In the genomic region with DNA sequence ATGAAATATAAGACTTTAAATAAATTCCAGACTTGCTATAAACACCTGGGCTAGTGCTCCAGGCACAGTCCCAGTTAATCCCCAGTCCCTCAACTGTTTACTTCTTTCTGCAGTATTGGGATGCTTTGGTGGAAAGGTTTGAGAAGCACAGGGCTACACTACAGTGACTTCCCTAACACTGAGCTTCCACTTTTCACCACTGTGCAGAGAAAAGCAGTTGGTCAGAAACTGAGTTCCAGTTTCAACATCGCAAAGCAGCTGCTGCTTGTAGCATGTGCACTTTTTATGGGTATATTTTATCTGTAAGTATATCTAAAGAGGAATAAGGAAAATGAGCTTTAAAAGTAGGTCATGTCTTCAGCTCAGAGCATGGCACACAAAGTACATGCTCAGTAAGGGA, we compare ENCODE assay signal across 13 cellular contexts.
A peak's percentile ranks its signal among the peaks of the same experiment; 100 is the strongest.
DNase-seq lines count a peak whose midpoint lies in the region; ATAC-seq and TF ChIP-seq lines count a peak whose summit lies in the region.
"Had no signal": no experiment of that assay in that cellular context is flagged by ENCODE, and none has a peak within 500 bp of the region (broad histone marks: within the 10 kb centered on the region; RNA-seq: fewer than 3 reads in every experiment).

No MANE protein-coding gene starts in this region.

- no peak for DNase-seq in activated CD4-positive, CD25-positive, alpha-beta regulatory T cell (lab: John Stamatoyannopoulos, UW)
- no peak for DNase-seq in cerebellum (ENCODE audit: low spot score)
- no peak for DNase-seq in activated naive CD4-positive, alpha-beta T cell treated with Interleukin-2 at 50 U/mL for 16 hours
- no peak for DNase-seq in sciatic nerve (ENCODE audit: low spot score)
- DNase-seq: DND-41, NCI-H2171 treated with DMSO at 0.1 percent for 48 hours, posterior cingulate gyrus had no signal

- TF ChIP-seq CTCF in GM12875 (IDR thresholded peaks at IDR 0.05; ENCODE audit: borderline replicate concordance, insufficient read depth, low read depth, low read length): 0 out of 2 replicates have a peak, but pooled peaks have one; percentile 10

- ATAC-seq in GM19351 (IDR thresholded peaks at IDR 0.05; ENCODE audit: unreplicated experiment) (peak; percentile 88), HG02610 (IDR thresholded peaks at IDR 0.05; ENCODE audit: unreplicated experiment) (peak; percentile 71), HG03432 (IDR thresholded peaks at IDR 0.05; ENCODE audit: unreplicated experiment) (peak; percentile 77), sciatic nerve (no peak)
- ATAC-seq: K562 had no signal

- H3K4me3 ChIP-seq in GM12875 (ENCODE audit: low read depth, low read length): no peak overlapping the region
- H3K4me3 ChIP-seq: HAP-1, K562 had no signal

- intact Hi-C loops in sciatic nerve (cut with DNase I): no loop called here
